ENCODE assay signal across 10 cellular contexts in genomic region chr1:19398309-19398760, GRCh38.
A peak's percentile ranks its signal among the peaks of the same experiment; 100 is the strongest.
DNase-seq lines count a peak whose midpoint lies in the region; ATAC-seq and TF ChIP-seq lines count a peak whose summit lies in the region.
"Had no signal": no experiment of that assay in that cellular context is flagged by ENCODE, and none has a peak within 500 bp of the region (broad histone marks: within the 10 kb centered on the region; RNA-seq: fewer than 3 reads in every experiment).

No MANE protein-coding gene starts in this region.

- H3K23ac ChIP-seq in H9 (ENCODE audit: insufficient read length, low read depth, low read length): no peak overlapping the region

- TF ChIP-seq CTCF in H9 (conservative IDR thresholded peaks at IDR 0.05) (no peak), astrocyte of the spinal cord (IDR thresholded peaks at IDR 0.05; ENCODE audit: low read depth, low read length) (peak; percentile 60), mesothelial cell of epicardium (IDR thresholded peaks at IDR 0.05; ENCODE audit: unreplicated experiment) (no peak)

- no peak overlapping the region for H3K4me3 Mint-ChIP-seq in H9
- H3K4me3 Mint-ChIP-seq in mesothelial cell of epicardium: no peak overlapping the region

- no peak overlapping the region for H2AFZ ChIP-seq in H9 (ENCODE audit: low read length)

- no peak overlapping the region for H3K9ac ChIP-seq in H9 (ENCODE audit: extremely low read depth, insufficient read length, low read length)

- no peak overlapping the region for H3T11ph ChIP-seq in H9 (ENCODE audit: low read length)

- H3K4me2 ChIP-seq in H9 (ENCODE audit: insufficient read depth, insufficient read length, low read length): no peak overlapping the region

- no peak overlapping the region for H3K4ac ChIP-seq in H9 (ENCODE audit: low read depth, low read length)

- H3K36me3 Mint-ChIP-seq in H9 (ENCODE audit: insufficient read depth in 1 of 3, low read depth in 3 of 3): peaks cover 5 to 16% (median 15%) of the 10 kb centered on the region in 3 experiments; a peak in 6 of 7 replicates
- H3K36me3 Mint-ChIP-seq in mesothelial cell of epicardium: peaks cover 5% of the 10 kb centered on the region

- ATAC-seq in GM21360 (IDR thresholded peaks at IDR 0.05; ENCODE audit: unreplicated experiment): no peak

- no peaks in the 10 kb centered on the region for H3K23me2 ChIP-seq in H9 (ENCODE audit: insufficient read length, low read depth, low read length, poor library complexity, severe bottlenecking)

- H3K27ac Mint-ChIP-seq in H9: peak overlapping the region in 2 of 3 experiments; percentile 7 to 24; a peak in 2 of 7 replicates
- H3K27ac Mint-ChIP-seq in mesothelial cell of epicardium: peak overlapping the region; percentile 69

- WGBS in H9 (ENCODE audit: extremely low coverage, insufficient read length, low lambda C conversion rate): no CpG with 5 or more reads among the region's 9 CpGs

- H4K8ac ChIP-seq in H9 (replicated peaks; ENCODE audit: insufficient read length, low read depth, low read length): no peak overlapping the region

- H3K9me3 ChIP-seq in H9 (ENCODE audit: control insufficient read depth, low read depth, low read length): no peaks in the 10 kb centered on the region

- no peak overlapping the region for H2BK20ac ChIP-seq in H9 (ENCODE audit: low read depth, low read length, poor library complexity, severe bottlenecking)

- H3K9me3 Mint-ChIP-seq in H9: no peaks in the 10 kb centered on the region
- H3K9me3 Mint-ChIP-seq in mesothelial cell of epicardium: no peaks in the 10 kb centered on the region

- no peaks in the 10 kb centered on the region for H3K27me3 Mint-ChIP-seq in H9 (ENCODE audit: low read depth)
- no peaks in the 10 kb centered on the region for H3K27me3 Mint-ChIP-seq in mesothelial cell of epicardium (ENCODE audit: low read depth)

- H2BK15ac ChIP-seq in H9 (ENCODE audit: low read depth, low read length): no peak overlapping the region

- peaks cover 2% of the 10 kb centered on the region; the same call in 1 of the 2 replicates for H3K79me2 ChIP-seq in H9 (ENCODE audit: insufficient read depth, low read length)

- H4K5ac ChIP-seq in H9 (ENCODE audit: insufficient read length, low read depth, low read length): no peak overlapping the region

- peaks cover 6% of the 10 kb centered on the region for H4K20me1 ChIP-seq in H9 (ENCODE audit: control insufficient read depth, insufficient read depth, insufficient read length)

- H3K56ac ChIP-seq in H9 (ENCODE audit: insufficient read length, low read depth, low read length): no peak overlapping the region

- H3K4me1 Mint-ChIP-seq in H9 (peaks cover 59 to 70% of the 10 kb centered on the region in 2 experiments), mesothelial cell of epicardium (peaks cover 40% of the 10 kb centered on the region)

- no peak overlapping the region for H3K4me3 ChIP-seq in astrocyte of the spinal cord (ENCODE audit: low read depth, low read length)

- H2BK5ac ChIP-seq in H9 (ENCODE audit: insufficient read length, low read length): no peak overlapping the region

- peaks cover 3% of the 10 kb centered on the region; the same call in 1 of the 2 replicates for H3K4me1 ChIP-seq in H9 (ENCODE audit: insufficient read depth, low read length)

- no peak overlapping the region for H2BK120ac ChIP-seq in H9 (ENCODE audit: low read depth, low read length, poor library complexity, severe bottlenecking)

- H3K79me1 ChIP-seq in H9 (ENCODE audit: insufficient read depth, low read depth, low read length, poor library complexity, severe bottlenecking): peaks cover 2% of the 10 kb centered on the region

- no peak overlapping the region for H3K14ac ChIP-seq in H9 (ENCODE audit: insufficient read depth, low read length)

- peak; percentile 48 for DNase-seq in A172 (ENCODE audit: low spot score)
- DNase-seq in H9: no peak
- DNase-seq in astrocyte of the spinal cord (ENCODE audit: low read depth, low spot score): peak; percentile 99
- no peak for DNase-seq in mesothelial cell of epicardium (ENCODE audit: low spot score in 2 of 2, unreplicated experiment in 2 of 2)
- no peak for DNase-seq in inferior parietal cortex (ENCODE audit: extremely low spot score)
- DNase-seq in NCI-H2227 (lab: John Stamatoyannopoulos, UW; ENCODE audit: unreplicated experiment): no peak
- no peak for DNase-seq in COLO829 (ENCODE audit: low spot score)
- DNase-seq: DND-41, NCI-H510A treated with DMSO at 0.1 percent for 48 hours had no signal

- H3K18ac ChIP-seq in H9 (ENCODE audit: insufficient read length, low read depth, low read length): no peak overlapping the region

- no peak overlapping the region for H2BK12ac ChIP-seq in H9 (ENCODE audit: insufficient read length, low read depth, low read length)

- H3K27me3 ChIP-seq in H9 (ENCODE audit: insufficient read depth, low read length): no peaks in the 10 kb centered on the region

- H2AK5ac ChIP-seq in H9 (ENCODE audit: insufficient read length, low read length): no peak overlapping the region

- no peak overlapping the region for H3K27ac ChIP-seq in H9 (ENCODE audit: insufficient read length, low read depth, low read length)

- no peak overlapping the region for H4K91ac ChIP-seq in H9 (ENCODE audit: insufficient read length, low read depth, low read length)

- in situ Hi-C loops in astrocyte of the spinal cord (cut with HindIII; ENCODE audit: low sequenced_read_pairs): no loop called here

Comparison
In these comparisons a context has a peak if more than half of its experiments do, and no peak if none do; other contexts are left out.
1. DNase-seq: peak in A172 (single experiment) and astrocyte of the spinal cord (single experiment); none in H9 (single experiment), mesothelial cell of epicardium (0 of 2), inferior parietal cortex (single experiment), NCI-H2227 (single experiment) and COLO829 (single experiment).